Comparison of ENCODE assay signal across 23 cellular contexts in the genomic region with DNA sequence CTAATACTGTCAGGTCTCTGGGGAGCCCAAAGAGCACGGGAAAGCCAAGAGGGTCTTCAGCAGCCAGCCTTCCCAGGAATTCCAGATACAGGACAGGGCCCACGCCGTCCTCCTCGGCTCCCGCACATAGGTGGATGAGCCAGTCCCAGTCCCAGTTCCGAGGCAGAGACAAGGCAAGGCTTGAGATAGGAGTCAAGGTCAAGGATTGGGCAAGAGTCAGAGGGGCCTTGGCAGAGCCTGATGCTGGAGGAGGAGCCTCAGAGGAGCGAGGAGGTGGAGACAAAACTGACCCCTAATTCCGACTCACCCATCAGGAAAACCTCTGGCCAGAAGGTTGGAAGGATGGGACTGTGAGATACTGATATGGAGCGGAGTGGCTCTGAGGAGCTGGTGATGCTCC. TPM values are rescaled to one million over a fixed set of nuclear protein-coding genes. Genes with fewer than 3 reads are reported as not detected.
A peak's percentile ranks its signal among the peaks of the same experiment; 100 is the strongest.
DNase-seq lines count a peak whose midpoint lies in the region; ATAC-seq and TF ChIP-seq lines count a peak whose summit lies in the region.
"Had no signal": no experiment of that assay in that cellular context is flagged by ENCODE, and none has a peak within 500 bp of the region (broad histone marks: within the 10 kb centered on the region; RNA-seq: fewer than 3 reads in every experiment).

No MANE protein-coding gene starts in this region.

- POLR2A ChIA-PET in Caco-2 (lab: Charles Lee): no interaction called here

- peak overlapping the region; percentile 25 for H3K27ac Mint-ChIP-seq in activated T-helper 17 cell treated with anti-CD3 and anti-CD28 coated beads, Interleukin-2, amount 50 U/mL, for 72 hours
- H3K27ac Mint-ChIP-seq in Caco-2 (ENCODE audit: unreplicated experiment): no peak overlapping the region
- H3K27ac Mint-ChIP-seq: CD4-positive, alpha-beta T cell; GM23338 had no signal

- ATAC-seq in activated T-helper 17 cell treated with anti-CD3 and anti-CD28 coated beads, Interleukin-2, amount 50 U/mL, for 72 hours (replicated peaks): no peak
- ATAC-seq in foreskin keratinocyte: no peak
- ATAC-seq: GM12878, GM23338, HCT116 had no signal

- H4K20me1 ChIP-seq in osteoblast (ENCODE audit: insufficient read depth, low read length): no peaks in the 10 kb centered on the region
- H4K20me1 ChIP-seq: BLaER1 had no signal

- no peak overlapping the region for H2AFZ ChIP-seq in osteoblast (ENCODE audit: low read length)
- H2AFZ ChIP-seq: GM23338 had no signal

- BruUV-seq in Caco-2 (replicated peaks; lab: Mats Ljungman, UMichigan): no TSS peak

- intact Hi-C loops in testis (cut with DNase I; ENCODE audit: low total_unique reads) (no loop called here), Caco-2 (cut with micrococcal nuclease; ENCODE audit: unreplicated experiment) (no loop called here)

- no peaks in the 10 kb centered on the region for H3K4me1 Mint-ChIP-seq in activated T-helper 17 cell treated with anti-CD3 and anti-CD28 coated beads, Interleukin-2, amount 50 U/mL, for 72 hours
- peaks cover 13% of the 10 kb centered on the region for H3K4me1 Mint-ChIP-seq in Caco-2 (ENCODE audit: low read depth, unreplicated experiment)

- no peak for DNase-seq in epithelial cell of prostate (ENCODE audit: low read depth, low spot score)
- DNase-seq in osteoblast (ENCODE audit: insufficient read length, low spot score, missing footprints): peak; percentile 74
- peak; percentile 51 for DNase-seq in testis
- no peak for DNase-seq in foreskin keratinocyte
- no peak for DNase-seq in Caco-2
- DNase-seq in NCI-H146 treated with DMSO at 0.1 percent for 48 hours (lab: John Stamatoyannopoulos, UW; ENCODE audit: unreplicated experiment): no peak
- DNase-seq: ACHN; CD4-positive, alpha-beta T cell; COR-L47; DMS 273 treated with DMSO at 0.1 percent for 48 hours; DMS79 treated with DMSO at 0.1 percent for 48 hours; MG63; NCI-H1417; NCI-H187; NCI-H526 treated with DMSO at 0.1 percent for 48 hours; OCI-M1; SHP77 had no signal

- WGBS in testis, 2 donors: 51 to 72% methylated on average over 6 to 9 of the region's 9 CpGs

- no peaks in the 10 kb centered on the region for H3K27me3 ChIP-seq in osteoblast (ENCODE audit: insufficient read depth, low read length)
- H3K27me3 ChIP-seq in testis: no peaks in the 10 kb centered on the region
- H3K27me3 ChIP-seq in foreskin keratinocyte: no peaks in the 10 kb centered on the region
- H3K27me3 ChIP-seq in Caco-2 (replicated peaks; ENCODE audit: control insufficient read depth, insufficient read depth, low read length): no peaks in the 10 kb centered on the region
- H3K27me3 ChIP-seq: BLaER1, MG63 had no signal

- H3K4me2 ChIP-seq in osteoblast (ENCODE audit: insufficient read depth, low read length): no peak overlapping the region
- H3K4me2 ChIP-seq: BLaER1, GM23338 had no signal

- H3K4me3 Mint-ChIP-seq in activated T-helper 17 cell treated with anti-CD3 and anti-CD28 coated beads, Interleukin-2, amount 50 U/mL, for 72 hours: no peak overlapping the region
- H3K4me3 Mint-ChIP-seq in Caco-2 (ENCODE audit: unreplicated experiment): no peak overlapping the region
- H3K4me3 Mint-ChIP-seq: CD4-positive, alpha-beta T cell; GM23338 had no signal

- H3K4me3 ChIP-seq in osteoblast (ENCODE audit: insufficient read depth, low read length) (no peak overlapping the region), testis (no peak overlapping the region), Caco-2 (ENCODE audit: low read depth, low read length) (no peak overlapping the region)
- H3K4me3 ChIP-seq: BLaER1, GM12878, GM23338, MG63, SK-N-MC had no signal

- TF ChIP-seq CTCF in osteoblast (IDR thresholded peaks at IDR 0.05; ENCODE audit: extremely low read depth, low read depth, low read length): no peak
- TF ChIP-seq CTCF in testis (IDR thresholded peaks at IDR 0.05): no peak
- no peak for TF ChIP-seq CTCF in foreskin keratinocyte (conservative IDR thresholded peaks at IDR 0.05)
- TF ChIP-seq CTCF in Caco-2 (IDR thresholded peaks at IDR 0.05; ENCODE audit: insufficient read depth in 1 of 2, low read depth in 1 of 2, low read length in 1 of 2, severe bottlenecking in 1 of 2, unreplicated experiment in 1 of 2): no peak

- H3K4me1 ChIP-seq in osteoblast (ENCODE audit: insufficient read depth, low read length) (peaks cover 20% of the 10 kb centered on the region), testis (peaks cover 9% of the 10 kb centered on the region), foreskin keratinocyte (peaks cover 3% of the 10 kb centered on the region), Caco-2 (peaks cover 15% of the 10 kb centered on the region)

- no peaks in the 10 kb centered on the region for H3K79me2 ChIP-seq in osteoblast (ENCODE audit: insufficient read depth, low read length)

- H3K36me3 Mint-ChIP-seq in activated T-helper 17 cell treated with anti-CD3 and anti-CD28 coated beads, Interleukin-2, amount 50 U/mL, for 72 hours (ENCODE audit: low read depth): no peaks in the 10 kb centered on the region
- no peaks in the 10 kb centered on the region for H3K36me3 Mint-ChIP-seq in Caco-2 (ENCODE audit: insufficient read depth, unreplicated experiment)

- H3K36me3 ChIP-seq in osteoblast (ENCODE audit: insufficient read depth, low read length): no peaks in the 10 kb centered on the region
- no peaks in the 10 kb centered on the region for H3K36me3 ChIP-seq in testis (ENCODE audit: low read depth, missing control alignments)
- H3K36me3 ChIP-seq in Caco-2 (ENCODE audit: control insufficient read depth, insufficient read depth, low read length): no peaks in the 10 kb centered on the region
- H3K36me3 ChIP-seq: BLaER1 had no signal

- H3K27ac ChIP-seq in epithelial cell of prostate: peak overlapping the region; percentile 23
- no peak overlapping the region for H3K27ac ChIP-seq in osteoblast (ENCODE audit: low read depth, low read length)
- H3K27ac ChIP-seq in testis: no peak overlapping the region
- H3K27ac ChIP-seq in foreskin keratinocyte: no peak overlapping the region
- H3K27ac ChIP-seq: BLaER1, SK-N-MC had no signal

- CTCF ChIA-PET in Caco-2 (lab: Charles Lee): interaction anchor here (1.0 kb wide), 1 partner anchor 148 kb away, joined by 5 read pairs; no protein-coding TSS in a partner anchor

- no peaks in the 10 kb centered on the region for H3K9me3 Mint-ChIP-seq in activated T-helper 17 cell treated with anti-CD3 and anti-CD28 coated beads, Interleukin-2, amount 50 U/mL, for 72 hours
- no peaks in the 10 kb centered on the region for H3K9me3 Mint-ChIP-seq in Caco-2 (ENCODE audit: unreplicated experiment)
- H3K9me3 Mint-ChIP-seq: CD4-positive, alpha-beta T cell; GM23338 had no signal

- no peaks in the 10 kb centered on the region for H3K27me3 Mint-ChIP-seq in activated T-helper 17 cell treated with anti-CD3 and anti-CD28 coated beads, Interleukin-2, amount 50 U/mL, for 72 hours
- H3K27me3 Mint-ChIP-seq in Caco-2 (ENCODE audit: insufficient read depth, unreplicated experiment): no peaks in the 10 kb centered on the region
- H3K27me3 Mint-ChIP-seq: CD4-positive, alpha-beta T cell had no signal

- no peaks in the 10 kb centered on the region for H3K9me3 ChIP-seq in osteoblast (ENCODE audit: low read depth, low read length)
- no peaks in the 10 kb centered on the region for H3K9me3 ChIP-seq in testis
- H3K9me3 ChIP-seq in Caco-2: no peaks in the 10 kb centered on the region
- H3K9me3 ChIP-seq: BLaER1, MG63 had no signal

- no peak for TF ChIP-seq POLR2A in testis (IDR thresholded peaks at IDR 0.05)

RNA-seq across cellular contexts. Expression of gene KRT80, which starts 21.0 kb away (rescaled TPM):
- total RNA-seq in activated T-helper 17 cell treated with anti-CD3 and anti-CD28 coated beads, Interleukin-2, amount 50 U/mL, for 72 hours: not detected
- 0.59 and 0.72 TPM in 2 replicates for total RNA-seq in osteoblast
- under 1 TPM; 0.50 to 0.94 TPM for total RNA-seq in testis
- 1.0 TPM for polyA plus RNA-seq in testis (ENCODE audit: insufficient read depth, low read depth, low replicate concordance)
- total RNA-seq in foreskin keratinocyte: 2.5 and 5.3 TPM in 2 replicates
- 2.2 and 4.1 TPM in 2 replicates for polyA plus RNA-seq in foreskin keratinocyte
- 0.26 and 0.29 TPM in 2 replicates for total RNA-seq in Caco-2 (2022)
- total RNA-seq: CD4-positive, alpha-beta T cell; GM12878; GM23338 had no signal
- polyA plus RNA-seq: GM23338 had no signal

Comparison
In these comparisons a context has a peak if more than half of its experiments do, and no peak if none do; other contexts are left out.
1. DNase-seq: peak in osteoblast (single experiment) and testis (single experiment); none in epithelial cell of prostate (single experiment), foreskin keratinocyte (0 of 2), Caco-2 (0 of 2) and NCI-H146 treated with DMSO at 0.1 percent for 48 hours (single experiment).